ENCODE assay signal across 9 cellular contexts in genomic region chr1:89855413-89856123, GRCh38. TPM values are rescaled to one million over a fixed set of nuclear protein-coding genes. Genes with fewer than 3 reads are reported as not detected.
DNase-seq lines count a peak whose midpoint lies in the region; ATAC-seq and TF ChIP-seq lines count a peak whose summit lies in the region.
"Had no signal": no experiment of that assay in that cellular context is flagged by ENCODE, and none has a peak within 500 bp of the region (broad histone marks: within the 10 kb centered on the region; RNA-seq: fewer than 3 reads in every experiment).

No MANE protein-coding gene starts in this region.

- H3K27ac ChIP-seq in Karpas-422 (ENCODE audit: low read length), result peak overlapping the region; percentile 46

- peak overlapping the region; percentile 52 for H3K4me2 ChIP-seq in Karpas-422 (ENCODE audit: low read depth, low read length, poor library complexity, severe bottlenecking)

- H3K4me1 Mint-ChIP-seq in glutamatergic neuron (ENCODE audit: low read depth, unreplicated experiment) (peaks cover 2% of the 10 kb centered on the region), nephron progenitor cell (peaks cover 20% of the 10 kb centered on the region)

- peaks cover 93% of the 10 kb centered on the region for H3K79me2 ChIP-seq in Karpas-422 (ENCODE audit: low read length)

- ATAC-seq in GM21528 (IDR thresholded peaks at IDR 0.05; ENCODE audit: low FRiP score, unreplicated experiment), result peak; percentile 87

- H3K4me3 Mint-ChIP-seq in glutamatergic neuron (ENCODE audit: unreplicated experiment) (no peak overlapping the region), nephron progenitor cell (no peak overlapping the region)

- TF ChIP-seq CTCF in glutamatergic neuron (IDR thresholded peaks at IDR 0.05; ENCODE audit: partially characterized antibody, unreplicated experiment) (no peak), nephron progenitor cell (IDR thresholded peaks at IDR 0.05) (no peak)

- peak overlapping the region; percentile 11; the same call in 1 of the 2 replicates for H3K9ac ChIP-seq in Karpas-422 (ENCODE audit: low read length)

- no peaks in the 10 kb centered on the region for H3K9me3 ChIP-seq in Karpas-422 (ENCODE audit: low read length)

- no peaks in the 10 kb centered on the region for H3K27me3 ChIP-seq in Karpas-422 (ENCODE audit: low read length)

- H3K27me3 Mint-ChIP-seq in glutamatergic neuron (ENCODE audit: unreplicated experiment), result no peaks in the 10 kb centered on the region
- H3K27me3 Mint-ChIP-seq in nephron progenitor cell (ENCODE audit: low read depth, poor library complexity), result no peaks in the 10 kb centered on the region

- H3K9me2 ChIP-seq in Karpas-422 (replicated peaks; ENCODE audit: insufficient read depth, low read length), result no peaks in the 10 kb centered on the region

- H3K4me3 ChIP-seq in Karpas-422 (ENCODE audit: low read length), result peak overlapping the region; percentile 15; the same call in 1 of the 2 replicates

- no peak overlapping the region for H3K27ac Mint-ChIP-seq in glutamatergic neuron (ENCODE audit: unreplicated experiment)
- H3K27ac Mint-ChIP-seq in nephron progenitor cell, result no peak overlapping the region

- no peak overlapping the region for H2AFZ ChIP-seq in Karpas-422 (ENCODE audit: low read length)

- no peaks in the 10 kb centered on the region for H4K20me1 ChIP-seq in Karpas-422 (ENCODE audit: insufficient read depth, low read depth, low read length)

- H3K36me3 Mint-ChIP-seq in glutamatergic neuron (ENCODE audit: unreplicated experiment) (no peaks in the 10 kb centered on the region), nephron progenitor cell (ENCODE audit: low read depth) (no peaks in the 10 kb centered on the region)

- DNase-seq in GM03348 (ENCODE audit: low spot score) (peak; percentile 65), Karpas-422 (no peak), fibroblast of peridontal ligament (ENCODE audit: extremely low read depth) (peak; percentile 61), NCI-H2081 (lab: John Stamatoyannopoulos, UW) (no peak), glutamatergic neuron (no peak), nephron progenitor cell (no peak)
- no peak for DNase-seq in activated CD4-positive, CD25-positive, alpha-beta regulatory T cell (lab: John Stamatoyannopoulos, UW)
- DNase-seq: effector CD8-positive, alpha-beta T cell had no signal

- H3K4me1 ChIP-seq in Karpas-422 (ENCODE audit: low read length), result peaks cover 41% of the 10 kb centered on the region

- peaks cover 24% of the 10 kb centered on the region for H3K36me3 ChIP-seq in Karpas-422 (ENCODE audit: insufficient read depth, low read length)

- H3K9me3 Mint-ChIP-seq in glutamatergic neuron (ENCODE audit: unreplicated experiment) (no peaks in the 10 kb centered on the region), nephron progenitor cell (no peaks in the 10 kb centered on the region)

RNA-seq across cellular contexts. Expression of gene LRRC8D, which starts 34.7 kb away (rescaled TPM):
- total RNA-seq in Karpas-422 (2014; rRNA removed; shearing (Covaris generic); ENCODE audit: low replicate concordance), result 30.1 and 48.9 TPM in 2 replicates
- 54.9 TPM for total RNA-seq in glutamatergic neuron (ENCODE audit: unreplicated experiment)

Comparison
In these comparisons a context has a peak if more than half of its experiments do, and no peak if none do; other contexts are left out.
1. DNase-seq: peak in GM03348 (single experiment) and fibroblast of peridontal ligament (single experiment); none in Karpas-422 (single experiment), NCI-H2081 (0 of 2), glutamatergic neuron (single experiment), nephron progenitor cell (single experiment) and activated CD4-positive, CD25-positive, alpha-beta regulatory T cell (0 of 4).